ENCODE assay signal across 2 cellular contexts in genomic region chr19:15197275-15198005, GRCh38.
TF ChIP-seq lines count a peak whose summit lies in the region.

No MANE protein-coding gene starts in this region.

TF ChIP-seq in SK-N-SH, 30 proteins besides CTCF, POLR2A, EP300 and RAD21 (continued from another document):
- TF ChIP-seq, protein P1, sequence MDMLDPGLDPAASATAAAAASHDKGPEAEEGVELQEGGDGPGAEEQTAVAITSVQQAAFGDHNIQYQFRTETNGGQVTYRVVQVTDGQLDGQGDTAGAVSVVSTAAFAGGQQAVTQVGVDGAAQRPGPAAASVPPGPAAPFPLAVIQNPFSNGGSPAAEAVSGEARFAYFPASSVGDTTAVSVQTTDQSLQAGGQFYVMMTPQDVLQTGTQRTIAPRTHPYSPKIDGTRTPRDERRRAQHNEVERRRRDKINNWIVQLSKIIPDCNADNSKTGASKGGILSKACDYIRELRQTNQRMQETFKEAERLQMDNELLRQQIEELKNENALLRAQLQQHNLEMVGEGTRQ (IDR thresholded peaks at IDR 0.05; ENCODE audit: borderline replicate concordance, low read depth, low read length): no peak
- TF ChIP-seq TAF1 (IDR thresholded peaks at IDR 0.05; ENCODE audit: borderline replicate concordance, low read depth, low read length) (no peak), EZH2phosphoT487 (IDR thresholded peaks at IDR 0.05; ENCODE audit: borderline replicate concordance, low read depth) (no peak)
- TF ChIP-seq, protein P2, sequence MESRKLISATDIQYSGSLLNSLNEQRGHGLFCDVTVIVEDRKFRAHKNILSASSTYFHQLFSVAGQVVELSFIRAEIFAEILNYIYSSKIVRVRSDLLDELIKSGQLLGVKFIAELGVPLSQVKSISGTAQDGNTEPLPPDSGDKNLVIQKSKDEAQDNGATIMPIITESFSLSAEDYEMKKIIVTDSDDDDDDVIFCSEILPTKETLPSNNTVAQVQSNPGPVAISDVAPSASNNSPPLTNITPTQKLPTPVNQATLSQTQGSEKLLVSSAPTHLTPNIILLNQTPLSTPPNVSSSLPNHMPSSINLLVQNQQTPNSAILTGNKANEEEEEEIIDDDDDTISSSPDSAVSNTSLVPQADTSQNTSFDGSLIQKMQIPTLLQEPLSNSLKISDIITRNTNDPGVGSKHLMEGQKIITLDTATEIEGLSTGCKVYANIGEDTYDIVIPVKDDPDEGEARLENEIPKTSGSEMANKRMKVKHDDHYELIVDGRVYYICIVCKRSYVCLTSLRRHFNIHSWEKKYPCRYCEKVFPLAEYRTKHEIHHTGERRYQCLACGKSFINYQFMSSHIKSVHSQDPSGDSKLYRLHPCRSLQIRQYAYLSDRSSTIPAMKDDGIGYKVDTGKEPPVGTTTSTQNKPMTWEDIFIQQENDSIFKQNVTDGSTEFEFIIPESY (IDR thresholded peaks at IDR 0.05; ENCODE audit: borderline replicate concordance, low read depth): no peak

TF ChIP-seq in SK-N-SH treated with all-trans-retinoic acid at 6 μM for 48 hours, 23 proteins besides CTCF, POLR2A, EP300 and RAD21 (continued from another document):
- TF ChIP-seq ZNF8 (CRISPR knock-in tag; IDR thresholded peaks at IDR 0.05) (no peak), GLIS3 (CRISPR knock-in tag; IDR thresholded peaks at IDR 0.05) (no peak), OSR1 (CRISPR knock-in tag; IDR thresholded peaks at IDR 0.05) (no peak), POU6F1 (CRISPR knock-in tag; IDR thresholded peaks at IDR 0.05; ENCODE audit: borderline replicate concordance, low read depth) (no peak), ZC3H10 (CRISPR knock-in tag; IDR thresholded peaks at IDR 0.05) (no peak), ZFP30 (CRISPR knock-in tag; IDR thresholded peaks at IDR 0.05) (no peak), TCF4 (CRISPR knock-in tag; IDR thresholded peaks at IDR 0.05; ENCODE audit: borderline replicate concordance) (no peak), CSDC2 (CRISPR knock-in tag; IDR thresholded peaks at IDR 0.05) (no peak), ISL1 (CRISPR knock-in tag; IDR thresholded peaks at IDR 0.05) (no peak)
- TF ChIP-seq, protein P3, sequence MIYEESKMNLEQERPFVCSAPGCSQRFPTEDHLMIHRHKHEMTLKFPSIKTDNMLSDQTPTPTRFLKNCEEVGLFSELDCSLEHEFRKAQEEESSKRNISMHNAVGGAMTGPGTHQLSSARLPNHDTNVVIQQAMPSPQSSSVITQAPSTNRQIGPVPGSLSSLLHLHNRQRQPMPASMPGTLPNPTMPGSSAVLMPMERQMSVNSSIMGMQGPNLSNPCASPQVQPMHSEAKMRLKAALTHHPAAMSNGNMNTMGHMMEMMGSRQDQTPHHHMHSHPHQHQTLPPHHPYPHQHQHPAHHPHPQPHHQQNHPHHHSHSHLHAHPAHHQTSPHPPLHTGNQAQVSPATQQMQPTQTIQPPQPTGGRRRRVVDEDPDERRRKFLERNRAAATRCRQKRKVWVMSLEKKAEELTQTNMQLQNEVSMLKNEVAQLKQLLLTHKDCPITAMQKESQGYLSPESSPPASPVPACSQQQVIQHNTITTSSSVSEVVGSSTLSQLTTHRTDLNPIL (CRISPR knock-in tag; IDR thresholded peaks at IDR 0.05; ENCODE audit: low read depth): no peak
